In the genomic region with DNA sequence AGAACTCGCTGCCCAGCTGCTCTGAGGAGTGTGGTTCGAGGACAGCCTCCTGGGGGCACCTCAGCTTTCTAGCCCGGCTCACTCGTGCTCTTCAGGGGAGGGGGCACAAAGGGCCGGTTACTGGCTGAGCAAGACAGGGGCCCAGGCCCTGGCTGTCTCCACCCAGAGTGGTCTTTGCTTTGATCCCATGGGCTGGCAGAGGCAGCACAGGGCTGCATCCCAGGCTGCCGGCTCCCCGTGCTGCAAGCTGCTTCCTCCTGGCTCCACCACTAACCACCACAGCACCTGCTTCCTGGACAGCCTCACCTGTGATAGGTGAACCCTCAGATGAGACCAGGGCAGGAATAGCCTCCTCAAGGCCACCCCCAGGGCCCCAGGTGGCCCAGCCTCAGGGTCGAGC, we compare ENCODE assay signal across 30 cellular contexts. TPM values are rescaled to one million over a fixed set of nuclear protein-coding genes. Genes with fewer than 3 reads are reported as not detected.
"Had no signal": no experiment of that assay in that cellular context is flagged by ENCODE, and none has a peak within 500 bp of the region (broad histone marks: within the 10 kb centered on the region; RNA-seq: fewer than 3 reads in every experiment).

No MANE protein-coding gene starts in this region.

- H3K4me1 ChIP-seq: left lung, neural progenitor cell, sigmoid colon had no signal

- H3K27me3 ChIP-seq: neural progenitor cell had no signal

- H2AFZ ChIP-seq: hepatocyte, neural progenitor cell had no signal

- H3K79me2 ChIP-seq: hepatocyte had no signal

- H3K9me3 ChIP-seq: left lung, sigmoid colon, thoracic aorta had no signal

- ATAC-seq: left lung had no signal

- H3K4me3 ChIP-seq: hepatocyte, left lung, lung, neural progenitor cell, sigmoid colon, smooth muscle cell, thoracic aorta had no signal

- H3K27ac ChIP-seq: hepatocyte, left lung, neural progenitor cell, sigmoid colon, thoracic aorta had no signal

- FAIRE-seq: astrocyte, colon had no signal

- H3K9ac ChIP-seq: neural progenitor cell had no signal

- H3K36me3 ChIP-seq: left lung, neural progenitor cell, sigmoid colon, thoracic aorta had no signal

- DNase-seq: activated CD4-positive, alpha-beta memory T cell treated with anti-CD3 and anti-CD28 coated beads for 36 hours; activated CD4-positive, alpha-beta T cell treated with anti-CD3 and anti-CD28 coated beads for 48 hours; activated CD4-positive, CD25-positive, alpha-beta regulatory T cell; activated naive CD4-positive, alpha-beta T cell treated with Interleukin-2 at 50 U/mL for 16 hours; activated naive CD8-positive, alpha-beta T cell treated with anti-CD3 and anti-CD28 coated beads for 36 hours; activated T-cell treated with anti-CD3 and anti-CD28 coated beads, Interleukin-2, amount 50 U/mL, for 48 hours; effector memory CD4-positive, alpha-beta T cell; foreskin melanocyte; glutamatergic neuron; immature natural killer cell; kidney glomerular epithelial cell; left lung; naive B cell; retina; sigmoid colon; stimulated activated CD4-positive, alpha-beta T cell treated with anti-CD3 and anti-CD28 coated beads, Interleukin-15, amount 100 ng/mL, for 24 hours; stimulated activated naive CD4-positive, alpha-beta T cell; T1000 had no signal

- H3K4me2 ChIP-seq: hepatocyte, neural progenitor cell, smooth muscle cell had no signal

RNA-seq across cellular contexts. Expression of a gene that starts 6.8 kb away (rescaled TPM):
- total RNA-seq: activated CD4-positive, alpha-beta memory T cell treated with anti-CD3 and anti-CD28 coated beads for 36 hours; activated naive CD8-positive, alpha-beta T cell treated with anti-CD3 and anti-CD28 coated beads for 36 hours; astrocyte; dermis microvascular lymphatic vessel endothelial cell; hepatocyte; left lung; lung; mesenteric fat pad; mucosa of gallbladder; omental fat pad; sigmoid colon; smooth muscle cell; thoracic aorta had no signal
- polyA plus RNA-seq: esophagus, hepatocyte, immature natural killer cell, lung, smooth muscle cell had no signal

RNA-seq across cellular contexts. Expression of a gene that starts 42.9 kb away (rescaled TPM):
- total RNA-seq: dermis microvascular lymphatic vessel endothelial cell had no signal
